8 cellular contexts compared by ENCODE assay signal in genomic region chr14:55074662-55075061, GRCh38. TPM values are rescaled to one million over a fixed set of nuclear protein-coding genes. Genes with fewer than 3 reads are reported as not detected.
DNase-seq lines count a peak whose midpoint lies in the region; ATAC-seq, FAIRE-seq and TF ChIP-seq lines count a peak whose summit lies in the region.

No MANE protein-coding gene starts in this region.

- H3K9me3 Mint-ChIP-seq in CD4-positive, alpha-beta memory T cell, result no peaks in the 10 kb centered on the region
- H3K9me3 Mint-ChIP-seq in astrocyte (ENCODE audit: unreplicated experiment), result no peaks in the 10 kb centered on the region

- no peak for FAIRE-seq in astrocyte (lab: Jason Lieb, UNC)

- peak overlapping the region; percentile 57 to 85 (median 78) for H3K4me3 Mint-ChIP-seq in CD4-positive, alpha-beta memory T cell
- H3K4me3 Mint-ChIP-seq in astrocyte (ENCODE audit: unreplicated experiment), result no peak overlapping the region

- H3K9me3 ChIP-seq in CD4-positive, alpha-beta memory T cell (ENCODE audit: control insufficient read depth in 1 of 2, low read length in 2 of 2), result no peaks in the 10 kb centered on the region
- H3K9me3 ChIP-seq in astrocyte (ENCODE audit: insufficient read depth, low read depth, low read length) (no peaks in the 10 kb centered on the region), right cardiac atrium (ENCODE audit: control insufficient read depth, low read length) (no peaks in the 10 kb centered on the region)

- H3K4me2 ChIP-seq in astrocyte (ENCODE audit: low read length), result peak overlapping the region; percentile 42

- no peak overlapping the region for H3K27ac ChIP-seq in CD4-positive, alpha-beta memory T cell (ENCODE audit: low read depth, low read length)
- H3K27ac ChIP-seq in astrocyte (ENCODE audit: low read depth, low read length) (no peak overlapping the region), right cardiac atrium (ENCODE audit: low read length) (no peak overlapping the region)

- H3K9ac ChIP-seq in astrocyte (ENCODE audit: low read length), result no peak overlapping the region

- H3K4me1 Mint-ChIP-seq in CD4-positive, alpha-beta memory T cell, result peaks cover 25 to 44% (median 38%) of the 10 kb centered on the region in 4 donors
- peaks cover 49% of the 10 kb centered on the region for H3K4me1 Mint-ChIP-seq in astrocyte (ENCODE audit: low read depth, unreplicated experiment)

- no peaks in the 10 kb centered on the region for H3K36me3 ChIP-seq in CD4-positive, alpha-beta memory T cell (ENCODE audit: insufficient read depth, low read length)
- H3K36me3 ChIP-seq in astrocyte (ENCODE audit: insufficient read depth, low read length), result no peaks in the 10 kb centered on the region

- ATAC-seq in GM19324 (IDR thresholded peaks at IDR 0.05; ENCODE audit: low FRiP score, unreplicated experiment), result peak; percentile 53
- peak; percentile 47 for ATAC-seq in HG03354 (IDR thresholded peaks at IDR 0.05; ENCODE audit: poor library complexity, severe bottlenecking, unreplicated experiment)
- ATAC-seq in left ventricle myocardium superior, result no peak
- no peak for ATAC-seq in right cardiac atrium

- no peaks in the 10 kb centered on the region for H3K79me2 ChIP-seq in astrocyte (ENCODE audit: insufficient read depth, low read length)

- POLR2A ChIA-PET in CD4-positive, alpha-beta memory T cell (lab: Charles Lee; ENCODE audit: partially characterized antibody), result no interaction called here

- no peaks in the 10 kb centered on the region for H3K36me3 Mint-ChIP-seq in CD4-positive, alpha-beta memory T cell
- H3K36me3 Mint-ChIP-seq in astrocyte (ENCODE audit: low read depth, unreplicated experiment), result no peaks in the 10 kb centered on the region

- H3K4me1 ChIP-seq in CD4-positive, alpha-beta memory T cell (ENCODE audit: insufficient read depth, low read length), result peaks cover 37% of the 10 kb centered on the region
- H3K4me1 ChIP-seq in astrocyte (ENCODE audit: insufficient read depth, low read length) (peaks cover 36% of the 10 kb centered on the region), right cardiac atrium (ENCODE audit: control insufficient read depth, insufficient read depth, low read length) (peaks cover 4% of the 10 kb centered on the region)

- CTCF ChIA-PET in CD4-positive, alpha-beta memory T cell (lab: Charles Lee; ENCODE audit: partially characterized antibody), result no interaction called here

- no peaks in the 10 kb centered on the region for H3K27me3 Mint-ChIP-seq in CD4-positive, alpha-beta memory T cell
- H3K27me3 Mint-ChIP-seq in astrocyte (ENCODE audit: low read depth, unreplicated experiment), result no peaks in the 10 kb centered on the region

- no peak for TF ChIP-seq CTCF in astrocyte (IDR thresholded peaks at IDR 0.05; ENCODE audit: insufficient read depth, low read depth, low read length)

- 16% methylated on average over 5 of the region's 5 CpGs for WGBS in right cardiac atrium

- intact Hi-C loops in CD4-positive, alpha-beta memory T cell (cut with micrococcal nuclease), result no loop called here
- intact Hi-C loops in left ventricle myocardium superior (cut with micrococcal nuclease), result no loop called here
- intact Hi-C loops in right cardiac atrium (cut with DNase I), result no loop called here

- no peak for DNase-seq in CD4-positive, alpha-beta memory T cell
- DNase-seq in astrocyte (ENCODE audit: low read depth), result peak; percentile 59
- DNase-seq in NCI-H2081 treated with DMSO at 0.1 percent for 48 hours (lab: John Stamatoyannopoulos, UW), result no peak
- no peak for DNase-seq in left ventricle myocardium superior
- DNase-seq in right cardiac atrium, result no peak
- DNase-seq in COLO668 (lab: John Stamatoyannopoulos, UW; ENCODE audit: unreplicated experiment), result no peak

- no peak overlapping the region for H3K4me3 ChIP-seq in CD4-positive, alpha-beta memory T cell (ENCODE audit: low read length in 2 of 2)
- H3K4me3 ChIP-seq in astrocyte (ENCODE audit: insufficient read depth, low read depth, low read length) (no peak overlapping the region), right cardiac atrium (ENCODE audit: low read length) (no peak overlapping the region)

- H2AFZ ChIP-seq in astrocyte (ENCODE audit: low read depth, low read length), result no peak overlapping the region

- no peaks in the 10 kb centered on the region for H3K27me3 ChIP-seq in CD4-positive, alpha-beta memory T cell (ENCODE audit: insufficient read depth, low read length)
- H3K27me3 ChIP-seq in astrocyte (ENCODE audit: insufficient read depth, low read length), result no peaks in the 10 kb centered on the region
- no peaks in the 10 kb centered on the region for H3K27me3 ChIP-seq in right cardiac atrium (ENCODE audit: control insufficient read depth, insufficient read depth)

- no peaks in the 10 kb centered on the region for H4K20me1 ChIP-seq in astrocyte (ENCODE audit: insufficient read depth, low read length)

- H3K27ac Mint-ChIP-seq in CD4-positive, alpha-beta memory T cell, result peak overlapping the region in 4 of 7 donors; percentile 72 to 77 (median 74)
- peak overlapping the region; percentile 77 for H3K27ac Mint-ChIP-seq in astrocyte (ENCODE audit: unreplicated experiment)

RNA-seq across cellular contexts. Expression of gene MAPK1IP1L, which starts 23.2 kb away (rescaled TPM):
- total RNA-seq in CD4-positive, alpha-beta memory T cell, result 10 to 100 TPM; 67.2 to 73.4 TPM
- 10 to 100 TPM; 82.1 to 89.3 TPM for polyA plus RNA-seq in CD4-positive, alpha-beta memory T cell
- total RNA-seq in astrocyte, result 106 and 111 TPM in 2 replicates
- 58.1 TPM for total RNA-seq in left ventricle myocardium superior
- total RNA-seq in right cardiac atrium, result 10 to 100 TPM; 55.7 to 96.4 (median 68.3) TPM
- polyA plus RNA-seq in right cardiac atrium, result 31.4 TPM

RNA-seq across cellular contexts. Expression of gene SOCS4, which starts 47.6 kb away (rescaled TPM):
- total RNA-seq in CD4-positive, alpha-beta memory T cell, result 10 to 100 TPM; 19.2 to 24.5 TPM
- 1 to 10 TPM; 3.3 to 3.9 TPM for polyA plus RNA-seq in CD4-positive, alpha-beta memory T cell
- 25.2 and 30.5 TPM in 2 replicates for total RNA-seq in astrocyte
- 12.6 TPM for total RNA-seq in left ventricle myocardium superior
- 10 to 100 TPM; 19.7 to 29.7 (median 23.9) TPM for total RNA-seq in right cardiac atrium
- polyA plus RNA-seq in right cardiac atrium, result 5.7 TPM

RNA-seq across cellular contexts. Expression of gene WDHD1, which starts 47.8 kb away (rescaled TPM):
- 1 to 10 TPM; 4.0 to 4.1 TPM for total RNA-seq in CD4-positive, alpha-beta memory T cell
- polyA plus RNA-seq in CD4-positive, alpha-beta memory T cell, result 1 to 10 TPM; 1.4 to 3.3 TPM
- total RNA-seq in astrocyte (7.2 and 9.3 TPM in 2 replicates), left ventricle myocardium superior (1.6 TPM), right cardiac atrium (1 to 10 TPM; 1.5 to 3.4 (median 2.0) TPM)
- polyA plus RNA-seq in right cardiac atrium, result 0.68 TPM

RNA-seq across cellular contexts. Expression of gene LGALS3, which starts 54.4 kb away (rescaled TPM):
- total RNA-seq in CD4-positive, alpha-beta memory T cell, result 10 to 100 TPM; 46.3 to 51.1 TPM
- polyA plus RNA-seq in CD4-positive, alpha-beta memory T cell, result 10 to 100 TPM; 88.6 to 98.1 TPM
- total RNA-seq in astrocyte, result 37.4 and 48.3 TPM in 2 replicates
- total RNA-seq in left ventricle myocardium superior, result 249 TPM
- 100 to 1,000 TPM; 139 to 186 (median 164) TPM for total RNA-seq in right cardiac atrium
- polyA plus RNA-seq in right cardiac atrium, result 271 TPM

Comparison
In these comparisons a context has a peak if more than half of its experiments do, and no peak if none do; other contexts are left out.
1. ATAC-seq: peak in GM19324 (single experiment) and HG03354 (single experiment); none in left ventricle myocardium superior (single experiment) and right cardiac atrium (0 of 2).